Comparison of ENCODE assay signal across 27 cellular contexts in the genomic region with DNA sequence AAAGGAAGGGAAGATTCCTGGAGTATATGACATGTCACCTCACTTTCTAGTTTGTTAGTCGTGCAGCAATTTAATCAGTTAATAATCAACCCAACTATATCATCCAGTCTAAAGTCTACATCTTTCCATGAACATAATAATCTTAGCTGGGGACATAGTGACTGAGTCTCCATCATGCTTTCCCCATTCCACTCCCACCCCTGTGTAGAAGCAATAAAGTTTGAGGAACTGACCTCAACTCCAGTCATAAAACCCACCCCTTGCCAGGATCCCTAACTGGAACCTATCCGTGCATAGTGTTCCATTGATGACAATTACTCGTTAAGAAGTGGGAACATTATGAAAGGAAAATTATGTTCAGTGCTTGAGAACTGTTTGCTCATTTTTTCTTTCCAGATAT. TPM values are rescaled to one million over a fixed set of nuclear protein-coding genes. Genes with fewer than 3 reads are reported as not detected.
DNase-seq lines count a peak whose midpoint lies in the region; ATAC-seq, FAIRE-seq and TF ChIP-seq lines count a peak whose summit lies in the region.
"Had no signal": no experiment of that assay in that cellular context is flagged by ENCODE, and none has a peak within 500 bp of the region (broad histone marks: within the 10 kb centered on the region; RNA-seq: fewer than 3 reads in every experiment).

No MANE protein-coding gene starts in this region.

- H3K4me3 ChIP-seq in SK-N-SH (ENCODE audit: low read depth in 2 of 2, low read length in 1 of 2) (no peak overlapping the region), astrocyte (ENCODE audit: insufficient read depth, low read depth, low read length) (no peak overlapping the region), transverse colon (no peak overlapping the region)
- H3K4me3 ChIP-seq: SJCRH30 had no signal

- no peaks in the 10 kb centered on the region for H4K20me1 ChIP-seq in SK-N-SH (ENCODE audit: insufficient read depth)
- H4K20me1 ChIP-seq in astrocyte (ENCODE audit: insufficient read depth, low read length) = no peaks in the 10 kb centered on the region

- no peak for TF ChIP-seq POLR2A in transverse colon (IDR thresholded peaks at IDR 0.05)

- H3K36me3 ChIP-seq in SK-N-SH (replicated peaks in 1 of 2; ENCODE audit: control insufficient read depth in 1 of 2, insufficient read depth in 2 of 2, low read length in 1 of 2) = peaks cover 0 to 11% of the 10 kb centered on the region in 2 experiments
- no peaks in the 10 kb centered on the region for H3K36me3 ChIP-seq in astrocyte (ENCODE audit: insufficient read depth, low read length)
- no peaks in the 10 kb centered on the region for H3K36me3 ChIP-seq in transverse colon
- H3K36me3 ChIP-seq: BE2C, SJCRH30 had no signal

- H3K4me1 ChIP-seq in SK-N-SH (ENCODE audit: control insufficient read depth in 1 of 2, insufficient read depth in 2 of 2, low read depth in 1 of 2, low read length in 1 of 2) (peaks cover 0 to 42% of the 10 kb centered on the region in 2 experiments), astrocyte (ENCODE audit: insufficient read depth, low read length) (no peaks in the 10 kb centered on the region), transverse colon (peaks cover 0 to 65% (median 17%) of the 10 kb centered on the region in 4 donors)
- H3K4me1 ChIP-seq: BE2C, SJCRH30 had no signal

- H3K27me3 ChIP-seq in SK-N-SH (ENCODE audit: insufficient read depth) (no peaks in the 10 kb centered on the region), astrocyte (ENCODE audit: insufficient read depth, low read length) (no peaks in the 10 kb centered on the region), transverse colon (no peaks in the 10 kb centered on the region)
- H3K27me3 ChIP-seq: BE2C, SJCRH30 had no signal

- H3F3A ChIP-seq in SK-N-SH (replicated peaks; ENCODE audit: insufficient read depth) = peaks cover 72% of the 10 kb centered on the region

- CTCF ChIA-PET in SK-N-SH (lab: Yijun Ruan, JAX) = no interaction called here

- H3K4me2 ChIP-seq in SK-N-SH = no peak overlapping the region
- no peak overlapping the region for H3K4me2 ChIP-seq in astrocyte (ENCODE audit: low read length)
- H3K4me2 ChIP-seq: KMS-11 had no signal

- peak; percentile 41 for FAIRE-seq in astrocyte (lab: Jason Lieb, UNC)
- FAIRE-seq: GM12892, GM19239, H1 had no signal

- in situ Hi-C loops in transverse colon (cut with MboI; ENCODE audit: low pct_ligation_motif_present in 1 of 4, low pct_unique_long_range_greater_than_20kb in 1 of 4, low sequenced_read_pairs in 3 of 4) = loop anchor here in 1 of 4 donors (25.0 kb wide), 1 partner anchor 974 kb away; no protein-coding TSS in a partner anchor

- no peak overlapping the region for H2AFZ ChIP-seq in SK-N-SH (ENCODE audit: low read depth)
- no peak overlapping the region for H2AFZ ChIP-seq in astrocyte (ENCODE audit: low read depth, low read length)

- ATAC-seq in SK-N-SH treated with all-trans-retinoic acid at 6 μM for 48 hours = no peak
- ATAC-seq in left lobe of liver = peak; percentile 27
- ATAC-seq: Right ventricle myocardium inferior had no signal

- peaks cover 17% of the 10 kb centered on the region for H3K79me2 ChIP-seq in SK-N-SH (ENCODE audit: insufficient read depth)
- H3K79me2 ChIP-seq in astrocyte (ENCODE audit: insufficient read depth, low read length) = no peaks in the 10 kb centered on the region

- peaks cover 2% of the 10 kb centered on the region for H3K27me3 Mint-ChIP-seq in astrocyte (ENCODE audit: low read depth, unreplicated experiment)
- H3K27me3 Mint-ChIP-seq in osteocyte (ENCODE audit: unreplicated experiment) = no peaks in the 10 kb centered on the region
- no peaks in the 10 kb centered on the region for H3K27me3 Mint-ChIP-seq in type B pancreatic cell

- H3K27ac ChIP-seq in SK-N-SH (ENCODE audit: low read depth in 2 of 2, low read length in 1 of 2) = peak overlapping the region; percentile 16 to 88; a peak in 3 of 4 replicates
- H3K27ac ChIP-seq in astrocyte (ENCODE audit: low read depth, low read length) = no peak overlapping the region
- peak overlapping the region; percentile 68 to 83 (median 77) for H3K27ac ChIP-seq in transverse colon
- H3K27ac ChIP-seq: 22Rv1, KMS-11, SJCRH30 had no signal

- TF ChIP-seq EP300 in SK-N-SH (IDR thresholded peaks at IDR 0.05; ENCODE audit: borderline replicate concordance in 1 of 2, low read depth in 1 of 2, low read length in 1 of 2) (no peak), transverse colon (IDR thresholded peaks at IDR 0.05; ENCODE audit: low read depth) (peak; percentile 68)

- no peaks in the 10 kb centered on the region for H3K9me3 Mint-ChIP-seq in astrocyte (ENCODE audit: unreplicated experiment)
- no peaks in the 10 kb centered on the region for H3K9me3 Mint-ChIP-seq in osteocyte (ENCODE audit: unreplicated experiment)
- no peaks in the 10 kb centered on the region for H3K9me3 Mint-ChIP-seq in type B pancreatic cell
- H3K9me3 Mint-ChIP-seq: IgD-negative memory B cell had no signal

- no peaks in the 10 kb centered on the region for H3K36me3 Mint-ChIP-seq in astrocyte (ENCODE audit: low read depth, unreplicated experiment)
- H3K36me3 Mint-ChIP-seq in osteocyte (ENCODE audit: unreplicated experiment) = no peaks in the 10 kb centered on the region
- H3K36me3 Mint-ChIP-seq in type B pancreatic cell = no peaks in the 10 kb centered on the region
- H3K36me3 Mint-ChIP-seq: CD14-positive monocyte; CD8-positive, alpha-beta memory T cell; IgD-negative memory B cell had no signal

- H3K27ac Mint-ChIP-seq in astrocyte (ENCODE audit: unreplicated experiment) (no peak overlapping the region), osteocyte (ENCODE audit: unreplicated experiment) (no peak overlapping the region), type B pancreatic cell (no peak overlapping the region)
- H3K27ac Mint-ChIP-seq: CD14-positive monocyte, IgD-negative memory B cell had no signal

- no peak for TF ChIP-seq CTCF in SK-N-SH (IDR thresholded peaks at IDR 0.05)
- no peak for TF ChIP-seq CTCF in astrocyte (IDR thresholded peaks at IDR 0.05; ENCODE audit: insufficient read depth, low read depth, low read length)
- no peak for TF ChIP-seq CTCF in transverse colon (IDR thresholded peaks at IDR 0.05)
- TF ChIP-seq CTCF in osteocyte (IDR thresholded peaks at IDR 0.05) = no peak
- TF ChIP-seq CTCF in type B pancreatic cell (conservative IDR thresholded peaks at IDR 0.05) = no peak

- DNase-seq in SK-N-SH = no peak
- no peak for DNase-seq in astrocyte (ENCODE audit: low read depth)
- DNase-seq in left lobe of liver (ENCODE audit: low spot score) = no peak
- DNase-seq in transverse colon = peak; percentile 63
- DNase-seq in AML-193 (lab: John Stamatoyannopoulos, UW) = no peak
- no peak for DNase-seq in osteocyte (ENCODE audit: extremely low spot score, unreplicated experiment)
- DNase-seq in type B pancreatic cell (ENCODE audit: extremely low spot score, unreplicated experiment) = no peak
- DNase-seq: BE2C; CD8-positive, alpha-beta memory T cell; DND-41; HCEC 1CT; NCI-H1048; NCI-H1417 treated with DMSO at 0.1 percent for 48 hours; NCI-H187; NCI-H2107; NCI-H524; NCI-H774; SJCRH30 had no signal

- peak overlapping the region; percentile 36; the same call in 1 of the 2 replicates for H3K9ac ChIP-seq in SK-N-SH
- H3K9ac ChIP-seq in astrocyte (ENCODE audit: low read length) = no peak overlapping the region
- H3K9ac ChIP-seq: KMS-11 had no signal

- no peak for TF ChIP-seq RAD21 in SK-N-SH (IDR thresholded peaks at IDR 0.05; ENCODE audit: low read length)

- whole genome bisulfite sequencing in SK-N-SH (ENCODE audit: low lambda C conversion rate) = 43% methylated on average over 3 of the region's 3 CpGs
- WGBS in transverse colon (ENCODE audit: low coverage in 1 of 2), 2 donors = 50 to 51% methylated on average over 3 of the region's 3 CpGs

- no peaks in the 10 kb centered on the region for H3K9me2 ChIP-seq in SK-N-SH

- H3K4me3 Mint-ChIP-seq in astrocyte (ENCODE audit: unreplicated experiment) = no peak overlapping the region
- no peak overlapping the region for H3K4me3 Mint-ChIP-seq in osteocyte (ENCODE audit: unreplicated experiment)
- H3K4me3 Mint-ChIP-seq in type B pancreatic cell = no peak overlapping the region
- H3K4me3 Mint-ChIP-seq: CD14-positive monocyte; CD8-positive, alpha-beta memory T cell; IgD-negative memory B cell had no signal

- H3K9me3 ChIP-seq in SK-N-SH (no peaks in the 10 kb centered on the region), astrocyte (ENCODE audit: insufficient read depth, low read depth, low read length) (no peaks in the 10 kb centered on the region), transverse colon (no peaks in the 10 kb centered on the region)
- H3K9me3 ChIP-seq: BE2C, SJCRH30 had no signal

- POLR2A ChIA-PET in SK-N-SH (lab: Yijun Ruan, JAX) = no interaction called here

- intact Hi-C loops in transverse colon (cut with DNase I; ENCODE audit: low total_unique reads) = no loop called here

- peaks cover 5% of the 10 kb centered on the region for H3K4me1 Mint-ChIP-seq in astrocyte (ENCODE audit: low read depth, unreplicated experiment)
- peaks cover 9% of the 10 kb centered on the region for H3K4me1 Mint-ChIP-seq in osteocyte (ENCODE audit: unreplicated experiment)
- H3K4me1 Mint-ChIP-seq in type B pancreatic cell (ENCODE audit: unreplicated experiment) = peaks cover 15% of the 10 kb centered on the region
- H3K4me1 Mint-ChIP-seq: CD14-positive monocyte; CD8-positive, alpha-beta memory T cell; IgD-negative memory B cell had no signal

TF ChIP-seq in SK-N-SH, 30 proteins besides CTCF, POLR2A, EP300 and RAD21 (continues in another document):
- TF ChIP-seq TEAD4 (IDR thresholded peaks at IDR 0.05; ENCODE audit: borderline replicate concordance, insufficient read depth) (no peak), NRF1 (IDR thresholded peaks at IDR 0.05; ENCODE audit: low read depth, low read length) (no peak), POLR2AphosphoS5 (IDR thresholded peaks at IDR 0.05; ENCODE audit: low read depth, low read length) (no peak), RXRA (IDR thresholded peaks at IDR 0.05; ENCODE audit: borderline replicate concordance, low read depth) (no peak), GATA2 (CRISPR knock-in tag; IDR thresholded peaks at IDR 0.05) (no peak), MXI1 (IDR thresholded peaks at IDR 0.05; ENCODE audit: low read depth, low read length) (no peak)

RNA-seq across cellular contexts. Expression of gene MROH9, which starts 48.9 kb away (rescaled TPM):
- 0.24 and 0.26 TPM in 2 replicates for polyA plus RNA-seq in SK-N-SH (2012; rRNA removed)
- polyA plus RNA-seq in SK-N-SH (2012; cell fraction: cytosol; rRNA removed) = 0.21 and 0.22 TPM in 2 replicates
- polyA plus RNA-seq in SK-N-SH (2012; cell fraction: nucleus; rRNA removed) = 0.43 and 0.82 TPM in 2 replicates
- total RNA-seq in astrocyte (not detected in 2 replicates), left lobe of liver (not detected), transverse colon (not detected), osteocyte (not detected in 2 replicates), type B pancreatic cell (ENCODE audit: low replicate concordance) (not detected in 2 replicates)
- total RNA-seq: CD8-positive, alpha-beta memory T cell; H1; Right ventricle myocardium inferior; SJCRH30 had no signal
- polyA plus RNA-seq: CD14-positive monocyte; CD8-positive, alpha-beta memory T cell; H1; IgD-negative memory B cell had no signal
